Comparison of ENCODE assay signal across 8 cellular contexts in the genomic region with DNA sequence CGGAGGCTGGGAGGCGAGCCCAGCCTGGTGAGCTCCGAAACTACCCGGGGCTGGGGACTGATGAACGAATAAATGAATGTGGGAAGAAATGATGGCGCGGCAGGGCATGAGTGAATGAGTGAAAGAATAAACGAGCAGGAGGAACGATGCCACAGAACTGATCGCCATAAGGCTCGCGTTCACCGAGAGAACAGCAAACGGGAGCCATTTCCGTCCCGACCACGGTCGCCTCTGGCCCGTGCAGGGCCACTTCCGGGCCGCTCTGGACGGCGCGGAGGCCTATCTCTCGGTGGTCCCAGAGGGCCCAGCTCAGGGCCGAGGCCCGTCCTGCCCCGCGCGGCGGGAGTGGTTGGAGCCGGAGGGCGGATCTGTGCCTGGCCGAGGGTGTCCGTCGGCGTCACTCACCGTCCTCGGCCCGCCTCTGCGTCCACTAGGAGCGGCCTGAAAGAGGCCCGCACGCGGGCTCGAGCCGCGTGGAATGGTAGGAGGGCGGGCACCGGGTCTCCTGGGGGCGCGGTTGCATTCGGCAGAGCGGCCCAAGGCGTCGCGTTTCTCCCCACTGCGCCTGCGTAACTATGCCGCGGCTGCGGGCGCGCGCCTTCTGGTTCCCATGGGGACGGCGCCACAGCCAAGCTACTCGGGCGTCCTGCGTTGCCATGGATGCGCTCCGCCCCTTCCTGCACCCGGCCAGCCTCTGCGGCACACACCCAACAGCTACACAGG. TPM values are rescaled to one million over a fixed set of nuclear protein-coding genes. Genes with fewer than 3 reads are reported as not detected.
DNase-seq lines count a peak whose midpoint lies in the region; ATAC-seq and TF ChIP-seq lines count a peak whose summit lies in the region.

TSS of gene ZNF497 (minus strand) at position 480 of the 723 bp plus-strand sequence. CDS start 5,116 bp downstream, outside the sequence.

- TF ChIP-seq CTCF in Loucy (conservative IDR thresholded peaks at IDR 0.05; ENCODE audit: low read length) (no peak), RWPE2 (IDR thresholded peaks at IDR 0.05; ENCODE audit: poor library complexity, severe bottlenecking) (no peak), fibroblast of villous mesenchyme (IDR thresholded peaks at IDR 0.05; ENCODE audit: insufficient read depth, low read depth, low read length) (peak; percentile 0), neural cell (IDR thresholded peaks at IDR 0.05; ENCODE audit: poor library complexity, severe bottlenecking) (no peak)

- H3K36me3 ChIP-seq in H7 (replicated peaks; ENCODE audit: control insufficient read depth, insufficient read depth, low read length) (no peaks in the 10 kb centered on the region), Loucy (ENCODE audit: insufficient read depth, low read length) (no peaks in the 10 kb centered on the region), RWPE2 (ENCODE audit: low read depth) (no peaks in the 10 kb centered on the region), neural cell (ENCODE audit: insufficient read depth, low read length) (no peaks in the 10 kb centered on the region)

- H3K9me3 ChIP-seq in Loucy (ENCODE audit: insufficient read depth, low read depth, low read length) (no peaks in the 10 kb centered on the region), RWPE2 (ENCODE audit: severe bottlenecking) (no peaks in the 10 kb centered on the region), neural cell (ENCODE audit: low read length) (no peaks in the 10 kb centered on the region)

- H3K9me3 Mint-ChIP-seq in stimulated activated naive CD8-positive, alpha-beta T cell treated with anti-CD3 and anti-CD28 coated beads, Interleukin-15, amount 100 ng/mL, for 72 hours: no peaks in the 10 kb centered on the region

- H3K4me1 ChIP-seq in Loucy (ENCODE audit: insufficient read depth, low read length, poor library complexity, severe bottlenecking): peaks cover 17% of the 10 kb centered on the region
- H3K4me1 ChIP-seq in RWPE2 (ENCODE audit: insufficient read depth, poor library complexity, severe bottlenecking): no peaks in the 10 kb centered on the region

- H3K27me3 ChIP-seq in H7 (ENCODE audit: control insufficient read depth, insufficient read depth, low read length) (no peaks in the 10 kb centered on the region), Loucy (ENCODE audit: insufficient read depth, low read length, poor library complexity, severe bottlenecking) (no peaks in the 10 kb centered on the region), RWPE2 (ENCODE audit: insufficient read depth, poor library complexity, severe bottlenecking) (no peaks in the 10 kb centered on the region), neural cell (ENCODE audit: insufficient read depth, low read depth, low read length) (no peaks in the 10 kb centered on the region)

- H3K9ac ChIP-seq in Loucy (ENCODE audit: low read depth, low read length, poor library complexity, severe bottlenecking) (peak within 1 kb of the TSS; percentile 96), neural cell (ENCODE audit: low read length) (peak within 1 kb of the TSS; percentile 96)

- H3K4me2 ChIP-seq in Loucy (ENCODE audit: low read depth, low read length, poor library complexity, severe bottlenecking) (peak within 1 kb of the TSS; percentile 80), neural cell (ENCODE audit: low read length) (peak within 1 kb of the TSS; percentile 80)

- H3K79me2 ChIP-seq in Loucy (ENCODE audit: insufficient read depth, low read length) (no peaks in the 10 kb centered on the region), neural cell (replicated peaks; ENCODE audit: insufficient read depth, low read length) (no peaks in the 10 kb centered on the region)

- peak within 1 kb of the TSS; percentile 74 for H3K27ac ChIP-seq in RWPE2 (ENCODE audit: poor library complexity, severe bottlenecking)
- peak within 1 kb of the TSS; percentile 94 for H3K27ac ChIP-seq in neural cell (ENCODE audit: low read length)

- H3K27ac Mint-ChIP-seq in stimulated activated naive CD8-positive, alpha-beta T cell treated with anti-CD3 and anti-CD28 coated beads, Interleukin-15, amount 100 ng/mL, for 72 hours: peak within 1 kb of the TSS; percentile 96 to 98

- peaks cover 27% of the 10 kb centered on the region for H3K4me1 Mint-ChIP-seq in stimulated activated naive CD8-positive, alpha-beta T cell treated with anti-CD3 and anti-CD28 coated beads, Interleukin-15, amount 100 ng/mL, for 72 hours

- H3K4me3 ChIP-seq in H7 (ENCODE audit: insufficient read depth, low read depth, low read length) (peak within 1 kb of the TSS; percentile 83), Loucy (ENCODE audit: low read length, poor library complexity, severe bottlenecking) (peak within 1 kb of the TSS; percentile 89), RWPE2 (ENCODE audit: severe bottlenecking) (peak within 1 kb of the TSS; percentile 47), fibroblast of villous mesenchyme (ENCODE audit: low read depth, low read length) (peak within 1 kb of the TSS; percentile 75), neural cell (ENCODE audit: low read length) (peak within 1 kb of the TSS; percentile 96)

- H2AFZ ChIP-seq in Loucy (ENCODE audit: low read length) (peak within 1 kb of the TSS; percentile 96), neural cell (ENCODE audit: low read depth, low read length) (peak within 1 kb of the TSS; percentile 78)

- TF ChIP-seq EP300 in neural cell (conservative IDR thresholded peaks at IDR 0.05; ENCODE audit: poor library complexity, severe bottlenecking): peak; percentile 39

- no peaks in the 10 kb centered on the region for H3K27me3 Mint-ChIP-seq in stimulated activated naive CD8-positive, alpha-beta T cell treated with anti-CD3 and anti-CD28 coated beads, Interleukin-15, amount 100 ng/mL, for 72 hours

- H4K20me1 ChIP-seq in Loucy (ENCODE audit: insufficient read depth, low read length, poor library complexity, severe bottlenecking): no peaks in the 10 kb centered on the region
- no peaks in the 10 kb centered on the region for H4K20me1 ChIP-seq in neural cell (ENCODE audit: insufficient read depth)

- TF ChIP-seq RAD21 in neural cell (conservative IDR thresholded peaks at IDR 0.05): no peak

- H3F3A ChIP-seq in Loucy (ENCODE audit: low read depth) (no peaks in the 10 kb centered on the region), neural cell (ENCODE audit: insufficient read depth, low read length, poor library complexity, severe bottlenecking) (peaks cover 5% of the 10 kb centered on the region)

- ATAC-seq in RWPE2 (ENCODE audit: low read depth): peak; percentile 91
- peak; percentile 95 for ATAC-seq in stimulated activated naive CD8-positive, alpha-beta T cell treated with anti-CD3 and anti-CD28 coated beads, Interleukin-15, amount 100 ng/mL, for 72 hours

- H3K9me2 ChIP-seq in Loucy (replicated peaks; ENCODE audit: low read depth, low read length) (no peaks in the 10 kb centered on the region), neural cell (ENCODE audit: insufficient read depth, low read length) (no peaks in the 10 kb centered on the region)

- H3K4me3 Mint-ChIP-seq in stimulated activated naive CD8-positive, alpha-beta T cell treated with anti-CD3 and anti-CD28 coated beads, Interleukin-15, amount 100 ng/mL, for 72 hours: peak within 1 kb of the TSS; percentile 95 to 98

- peak; percentile 91 for DNase-seq in ELR (ENCODE audit: low read depth)
- peak; percentile 100 for DNase-seq in H7
- DNase-seq in RWPE2 (ENCODE audit: low spot score): peak; percentile 92
- DNase-seq in activated effector memory CD4-positive, alpha-beta T cell treated with Interleukin-2 at 50 U/mL for 16 hours: peak; percentile 95
- peak; percentile 97 for DNase-seq in fibroblast of villous mesenchyme (ENCODE audit: low read depth)
- DNase-seq in stimulated activated naive CD8-positive, alpha-beta T cell treated with anti-CD3 and anti-CD28 coated beads, Interleukin-15, amount 100 ng/mL, for 72 hours: peak; percentile 98

TF ChIP-seq in neural cell, 6 proteins besides CTCF, POLR2A, EP300 and RAD21:
- TF ChIP-seq MXI1 (conservative IDR thresholded peaks at IDR 0.05; ENCODE audit: poor library complexity, severe bottlenecking) (peak; percentile 97), SMC3 (conservative IDR thresholded peaks at IDR 0.05; ENCODE audit: poor library complexity) (peak; percentile 47), POLR2AphosphoS5 (IDR thresholded peaks at IDR 0.05) (peak; percentile 73), TAF1 (IDR thresholded peaks at IDR 0.05; ENCODE audit: low read depth) (peak; percentile 68), REST (IDR thresholded peaks at IDR 0.05; ENCODE audit: borderline replicate concordance) (peak; percentile 69), EZH2 (IDR thresholded peaks at IDR 0.05; ENCODE audit: borderline replicate concordance, insufficient read depth, low read length, poor library complexity, severe bottlenecking) (no peak)

RNA-seq across cellular contexts. Expression of gene ZNF497, which starts in this region (rescaled TPM):
- 3.0 and 3.2 TPM in 2 replicates for total RNA-seq in H7 (2014; rRNA removed; shearing (Covaris generic))
- 0.32 and 0.86 TPM in 2 replicates for total RNA-seq in fibroblast of villous mesenchyme
- polyA plus RNA-seq in neural cell: 13.7 and 18.4 TPM in 2 replicates
- polyA minus RNA-seq in neural cell: 18.8 and 19.7 TPM in 2 replicates

Comparison
In these comparisons a context has a peak if more than half of its experiments do, and no peak if none do; other contexts are left out.
1. Peak in every context shown above with its lines: DNase-seq, ATAC-seq, H3K4me3 ChIP-seq and H3K27ac ChIP-seq.
2. Peak in DNase-seq and H3K4me3 ChIP-seq in fibroblast of villous mesenchyme; RNA of the gene not detected or under 1 TPM.